ENCODE assay signal across 8 cellular contexts in the genomic region with DNA sequence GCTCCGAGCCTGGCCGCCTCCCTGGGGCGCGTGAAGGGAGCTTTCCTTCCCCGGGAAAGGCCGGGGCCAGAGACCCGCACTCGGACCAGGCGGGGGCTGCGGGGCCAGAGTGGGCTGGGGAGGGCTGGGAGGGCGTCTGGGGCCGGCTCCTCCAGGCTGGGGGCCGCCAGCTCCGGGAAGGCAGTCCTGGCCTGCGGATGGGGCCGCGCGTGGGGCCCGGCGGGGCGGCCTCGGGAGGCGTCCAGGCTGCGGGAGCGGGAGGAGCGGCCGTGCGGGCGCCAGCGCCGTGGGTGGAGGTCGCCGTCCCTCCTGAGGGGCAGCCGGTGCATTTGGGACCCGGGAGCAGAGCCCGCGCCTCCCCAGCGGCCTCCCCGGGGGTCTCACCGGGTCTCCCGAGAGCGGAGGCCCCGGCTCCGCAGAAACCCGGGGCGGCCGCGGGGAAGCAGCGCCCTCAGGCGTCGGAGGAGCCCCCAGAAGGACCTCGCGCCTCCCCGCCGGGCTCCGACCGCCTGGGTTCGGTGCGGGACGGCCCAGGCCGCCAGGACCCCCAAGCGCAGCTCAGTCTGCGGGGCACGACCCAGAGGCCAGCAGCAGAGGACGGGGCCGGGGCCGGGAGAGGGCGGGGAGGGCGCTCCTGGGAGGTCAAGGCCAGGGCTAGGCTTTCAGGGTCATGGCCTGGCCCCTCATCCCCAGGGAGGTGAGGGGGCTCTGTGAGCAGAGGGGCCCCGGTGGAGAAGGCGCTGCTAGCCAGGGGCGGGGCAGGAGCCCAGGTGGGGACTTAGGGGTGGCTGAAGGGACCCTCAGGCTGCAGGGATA. TPM values are rescaled to one million over a fixed set of nuclear protein-coding genes. Genes with fewer than 3 reads are reported as not detected.
DNase-seq lines count a peak whose midpoint lies in the region; ATAC-seq, FAIRE-seq and TF ChIP-seq lines count a peak whose summit lies in the region.

No MANE protein-coding gene starts in this region.

- in situ Hi-C loops in K562 (cut with MboI) = loop anchor here (10.0 kb wide), 1 partner anchor 428 kb away; no protein-coding TSS in a partner anchor

- TF ChIP-seq EP300 in K562 (IDR thresholded peaks at IDR 0.05; ENCODE audit: low read length) = no peak

- H3K4me3 Mint-ChIP-seq in T-helper 1 cell treated with Interleukin-12 subunit alpha and Interleukin-12 subunit beta and Interleukin-4 antibody, amounts not matched to agents 30 μg/mL and 1 μg/mL, for 36 hours = peak overlapping the region; percentile 59

- H3K4me1 Mint-ChIP-seq in T-helper 1 cell treated with Interleukin-12 subunit alpha and Interleukin-12 subunit beta and Interleukin-4 antibody, amounts not matched to agents 30 μg/mL and 1 μg/mL, for 36 hours (ENCODE audit: low read depth) = peaks cover 33% of the 10 kb centered on the region

- intact Hi-C loops in K562 (cut with micrococcal nuclease) = loop anchor here (2.0 kb wide), 2 partner anchors 40 to 132 kb away; a partner anchor contains a TSS

- FAIRE-seq in K562 (lab: Jason Lieb, UNC) (no peak), urothelium cell line (lab: Jason Lieb, UNC) (no peak)

- 0 out of 2 replicates have a peak overlapping the region, but pooled peaks have one; percentile 23 for H2AFZ ChIP-seq in K562 (ENCODE audit: low read depth, low read length)

- DNase-seq in DMS79 treated with DMSO at 0.1 percent for 48 hours (lab: John Stamatoyannopoulos, UW) (peak; percentile 15), DMS79 (lab: John Stamatoyannopoulos, UW) (no peak), K562 (ENCODE audit: extremely low read depth in 1 of 4, low spot score in 3 of 4) (peak; percentile 59 to 81 (median 76)), left lobe of liver (ENCODE audit: low spot score) (peak; percentile 67), urothelium cell line (ENCODE audit: low spot score) (no peak)
- DNase-seq in stimulated activated CD8-positive, alpha-beta memory T cell treated with anti-CD3 and anti-CD28 coated beads, Interleukin-7, amount 100 ng/mL, for 1 hour (ENCODE audit: low read depth in 2 of 2) = peak; percentile 47 to 52

- BruUV-seq in K562 (replicated peaks; lab: Mats Ljungman, UMichigan) = no TSS peak

- peaks cover 15 to 35% of the 10 kb centered on the region in 2 experiments for H3K27me3 ChIP-seq in K562 (ENCODE audit: control insufficient read depth in 2 of 2, insufficient read depth in 2 of 2, low read length in 2 of 2)

- H3K9me3 Mint-ChIP-seq in T-helper 1 cell treated with Interleukin-12 subunit alpha and Interleukin-12 subunit beta and Interleukin-4 antibody, amounts not matched to agents 30 μg/mL and 1 μg/mL, for 36 hours = no peaks in the 10 kb centered on the region

- CTCF ChIA-PET in K562 (lab: Yijun Ruan, JAX; ENCODE audit: low intra/inter-chr PET ratio) = interaction anchor here (0.7 to 1.0 kb wide), 3 partner anchors 132 to 422 kb away, joined by 3 to 5 read pairs (median 3); no protein-coding TSS in a partner anchor

- POLR2A ChIA-PET in K562 (lab: Yijun Ruan, JAX) = interaction anchor here (0.9 kb wide), 1 partner anchor 32 kb away, joined by 6 read pairs; no protein-coding TSS in a partner anchor

- 0 out of 2 replicates have a peak overlapping the region, but pooled peaks have one; percentile 5 for H3K4me3 ChIP-seq in K562

- H3K36me3 Mint-ChIP-seq in T-helper 1 cell treated with Interleukin-12 subunit alpha and Interleukin-12 subunit beta and Interleukin-4 antibody, amounts not matched to agents 30 μg/mL and 1 μg/mL, for 36 hours (ENCODE audit: low read depth) = peaks cover 8% of the 10 kb centered on the region

- peak overlapping the region; percentile 6 to 52; a peak in 1 of 4 replicates for H3K9ac ChIP-seq in K562 (ENCODE audit: insufficient read depth in 1 of 2, low read depth in 2 of 2, low read length in 2 of 2)

- ATAC-seq in K562 = peak; percentile 79
- peak; percentile 76 for ATAC-seq in left lobe of liver
- no peak for ATAC-seq in GM18502 (IDR thresholded peaks at IDR 0.05; ENCODE audit: poor library complexity, unreplicated experiment)

- peaks cover 3% of the 10 kb centered on the region for H3K9me1 ChIP-seq in K562 (ENCODE audit: control insufficient read depth, insufficient read depth, low read length)

- TF ChIP-seq CTCF in K562 (IDR thresholded peaks at IDR 0.05 in 2 of 3, conservative IDR thresholded peaks at IDR 0.05 in 1 of 3; ENCODE audit: insufficient read depth in 2 of 3, low read depth in 1 of 3, low read length in 3 of 3) = peak; percentile 66 to 84 (median 80)

- no peak overlapping the region for H3K27ac Mint-ChIP-seq in T-helper 1 cell treated with Interleukin-12 subunit alpha and Interleukin-12 subunit beta and Interleukin-4 antibody, amounts not matched to agents 30 μg/mL and 1 μg/mL, for 36 hours

- no peaks in the 10 kb centered on the region for H3K79me2 ChIP-seq in K562 (ENCODE audit: control insufficient read depth, insufficient read depth, low read length)

- WGBS in K562 (ENCODE audit: insufficient coverage, low coverage, missing lambda C conversion rate) = 4% methylated on average over 52 of the region's 72 CpGs

- H4K20me1 ChIP-seq in K562 (replicated peaks; ENCODE audit: control insufficient read depth, insufficient read depth, low read length) = no peaks in the 10 kb centered on the region

- H3K9me3 ChIP-seq in K562 (replicated peaks; ENCODE audit: control insufficient read depth, insufficient read depth, low read depth, low read length) = no peaks in the 10 kb centered on the region

- no peaks in the 10 kb centered on the region for H3K36me3 ChIP-seq in K562 (ENCODE audit: control insufficient read depth, insufficient read depth, low read length)

- peak; percentile 83 to 84 for TF ChIP-seq RAD21 in K562 (CRISPR knock-in tag; conservative IDR thresholded peaks at IDR 0.05 in 1 of 2, IDR thresholded peaks at IDR 0.05 in 1 of 2)

- no peak for TF ChIP-seq POLR2A in K562 (conservative IDR thresholded peaks at IDR 0.05)

- H3K4me1 ChIP-seq in K562 (replicated peaks in 1 of 2; ENCODE audit: control insufficient read depth in 2 of 2, insufficient read depth in 2 of 2, low read length in 2 of 2) = peaks cover 4 to 36% of the 10 kb centered on the region in 2 experiments; a peak in 3 of 5 replicates

- H3K27me3 Mint-ChIP-seq in T-helper 1 cell treated with Interleukin-12 subunit alpha and Interleukin-12 subunit beta and Interleukin-4 antibody, amounts not matched to agents 30 μg/mL and 1 μg/mL, for 36 hours (ENCODE audit: low read depth) = no peaks in the 10 kb centered on the region

- no peak overlapping the region for H3K27ac ChIP-seq in K562 (ENCODE audit: extremely low read depth, low read depth, low read length)

- peak overlapping the region; percentile 33; the same call in 1 of the 2 replicates for H3K4me2 ChIP-seq in K562 (ENCODE audit: insufficient read depth, low read length)

RNA-seq across cellular contexts. Expression of a gene that starts 7.3 kb away (rescaled TPM):
- total RNA-seq in K562 (2011; cell fraction: chromatin; rRNA removed; ENCODE audit: low replicate concordance) = 18.9 and 29.0 TPM in 2 replicates
- 22.8 and 25.7 TPM in 2 replicates for total RNA-seq in K562 (2011; cell fraction: nucleolus; rRNA removed)
- total RNA-seq in K562 (2011; cell fraction: nucleoplasm; rRNA removed) = 14.8 and 16.0 TPM in 2 replicates
- 65.2 and 66.8 TPM in 2 replicates for total RNA-seq in K562 (2014; rRNA removed)
- 11.2 and 14.8 TPM in 2 replicates for total RNA-seq in K562 (2014; rRNA removed; fragmentation: Illumina TruSeq; extraction: Trizol)
- 18.5 and 20.3 TPM in 2 replicates for total RNA-seq in K562 (2015; rRNA removed; fragmentation: Illumina TruSeq; extraction: Trizol)
- total RNA-seq in K562 (2021) = 71.2 and 75.5 TPM in 2 replicates
- 13.5 and 16.5 TPM in 2 replicates for polyA plus RNA-seq in K562 (2011; rRNA removed)
- polyA plus RNA-seq in K562 (2011; cell fraction: cytosol; rRNA removed) = 14.3 and 38.6 TPM in 2 replicates
- 10.2 and 19.3 TPM in 2 replicates for polyA plus RNA-seq in K562 (2011; cell fraction: nucleus; rRNA removed)
- 34.2 and 36.9 TPM in 2 replicates for polyA plus RNA-seq in K562 (2012)
- polyA plus RNA-seq in K562 (2014; fragmentation: Illumina TruSeq; extraction: Trizol) = 8.2 and 18.9 TPM in 2 replicates
- polyA plus RNA-seq in K562 (2014; fragmentation: Nextera tagmentation; extraction: Ambion mirVana) = 1 to 10 TPM; 1.2 to 1.8 TPM
- polyA plus RNA-seq in K562 (2014; rRNA removed) = 54.4 and 60.2 TPM in 2 replicates
- 16.0 and 22.8 TPM in 2 replicates for polyA minus RNA-seq in K562 (2011; rRNA and poly(A)+ RNA removed)
- 25.3 and 31.3 TPM in 2 replicates for polyA minus RNA-seq in K562 (2011; cell fraction: cytosol; rRNA and poly(A)+ RNA removed)
- 3.8 and 5.3 TPM in 2 replicates for polyA minus RNA-seq in K562 (2011; cell fraction: nucleus; rRNA and poly(A)+ RNA removed)
- total RNA-seq in left lobe of liver = 19.1 TPM

RNA-seq across cellular contexts. Expression of a gene that starts 11.9 kb away (rescaled TPM):
- 0.69 and 1.4 TPM in 2 replicates for total RNA-seq in K562 (2011; cell fraction: chromatin; rRNA removed; ENCODE audit: low replicate concordance)
- 1.0 and 1.3 TPM in 2 replicates for total RNA-seq in K562 (2011; cell fraction: nucleolus; rRNA removed)
- 0.23 and 0.29 TPM in 2 replicates for total RNA-seq in K562 (2011; cell fraction: nucleoplasm; rRNA removed)
- total RNA-seq in K562 (2014; rRNA removed) = 0.78 and 1.0 TPM in 2 replicates
- total RNA-seq in K562 (2014; rRNA removed; fragmentation: Illumina TruSeq; extraction: Trizol) = 0.07 and 0.22 TPM in 2 replicates
- 0.49 and 0.51 TPM in 2 replicates for total RNA-seq in K562 (2015; rRNA removed; fragmentation: Illumina TruSeq; extraction: Trizol)
- 1.2 and 1.3 TPM in 2 replicates for total RNA-seq in K562 (2021)
- polyA plus RNA-seq in K562 (2011; rRNA removed) = 0.20 and 1.6 TPM in 2 replicates
- polyA plus RNA-seq in K562 (2011; cell fraction: cytosol; rRNA removed) = 0.33 and 1.3 TPM in 2 replicates
- polyA plus RNA-seq in K562 (2011; cell fraction: nucleus; rRNA removed) = 2.0 and 3.1 TPM in 2 replicates
- polyA plus RNA-seq in K562 (2012) = 0.77 and 5.1 TPM in 2 replicates
- polyA plus RNA-seq in K562 (2014; fragmentation: Illumina TruSeq; extraction: Trizol) = 0.24 and 0.25 TPM in 2 replicates
- not detected for polyA plus RNA-seq in K562 (2014; fragmentation: Nextera tagmentation; extraction: Ambion mirVana)
- 0.57 and 0.60 TPM in 2 replicates for polyA plus RNA-seq in K562 (2014; rRNA removed)
- 0.04 and 0.57 TPM in 2 replicates for polyA minus RNA-seq in K562 (2011; rRNA and poly(A)+ RNA removed)
- polyA minus RNA-seq in K562 (2011; cell fraction: cytosol; rRNA and poly(A)+ RNA removed) = 1.0 and 4.8 TPM in 2 replicates
- polyA minus RNA-seq in K562 (2011; cell fraction: nucleus; rRNA and poly(A)+ RNA removed) = 0.27 and 1.8 TPM in 2 replicates
- total RNA-seq in left lobe of liver = 13.6 TPM

RNA-seq across cellular contexts. Expression of a gene that starts 59.1 kb away (rescaled TPM):
- total RNA-seq in K562 (2011; cell fraction: chromatin; rRNA removed; ENCODE audit: low replicate concordance) = 109 and 139 TPM in 2 replicates
- 131 and 151 TPM in 2 replicates for total RNA-seq in K562 (2011; cell fraction: nucleolus; rRNA removed)
- total RNA-seq in K562 (2011; cell fraction: nucleoplasm; rRNA removed) = 146 and 174 TPM in 2 replicates
- total RNA-seq in K562 (2014; rRNA removed) (85.4 and 97.6 TPM in 2 replicates), K562 (2014; rRNA removed; fragmentation: Illumina TruSeq; extraction: Trizol) (65.7 and 66.2 TPM in 2 replicates), K562 (2015; rRNA removed; fragmentation: Illumina TruSeq; extraction: Trizol) (92.9 and 98.7 TPM in 2 replicates), K562 (2021) (99.3 and 99.5 TPM in 2 replicates), left lobe of liver (73.9 TPM)
- polyA plus RNA-seq in K562 (2011; rRNA removed) (92.4 and 138 TPM in 2 replicates), K562 (2014; fragmentation: Illumina TruSeq; extraction: Trizol) (77.0 and 77.8 TPM in 2 replicates), K562 (2014; fragmentation: Nextera tagmentation; extraction: Ambion mirVana) (1 to 10 TPM; 5.0 to 9.2 TPM), K562 (2014; rRNA removed) (82.4 and 86.9 TPM in 2 replicates)
- 79.9 and 115 TPM in 2 replicates for polyA plus RNA-seq in K562 (2011; cell fraction: cytosol; rRNA removed)
- polyA plus RNA-seq in K562 (2011; cell fraction: nucleus; rRNA removed) = 69.1 and 123 TPM in 2 replicates
- polyA plus RNA-seq in K562 (2012) = 77.4 and 167 TPM in 2 replicates
- 54.1 and 70.2 TPM in 2 replicates for polyA minus RNA-seq in K562 (2011; rRNA and poly(A)+ RNA removed)
- polyA minus RNA-seq in K562 (2011; cell fraction: cytosol; rRNA and poly(A)+ RNA removed) = 69.1 and 114 TPM in 2 replicates
- 17.4 and 40.2 TPM in 2 replicates for polyA minus RNA-seq in K562 (2011; cell fraction: nucleus; rRNA and poly(A)+ RNA removed)

Comparison
In these comparisons a context has a peak if more than half of its experiments do, and no peak if none do; other contexts are left out.
1. DNase-seq: peak in DMS79 treated with DMSO at 0.1 percent for 48 hours (single experiment), K562 (4 of 4), left lobe of liver (single experiment) and stimulated activated CD8-positive, alpha-beta memory T cell treated with anti-CD3 and anti-CD28 coated beads, Interleukin-7, amount 100 ng/mL, for 1 hour (2 of 2); none in DMS79 (single experiment) and urothelium cell line (single experiment).